Comparison of ENCODE assay signal across 12 cellular contexts in the genomic region with DNA sequence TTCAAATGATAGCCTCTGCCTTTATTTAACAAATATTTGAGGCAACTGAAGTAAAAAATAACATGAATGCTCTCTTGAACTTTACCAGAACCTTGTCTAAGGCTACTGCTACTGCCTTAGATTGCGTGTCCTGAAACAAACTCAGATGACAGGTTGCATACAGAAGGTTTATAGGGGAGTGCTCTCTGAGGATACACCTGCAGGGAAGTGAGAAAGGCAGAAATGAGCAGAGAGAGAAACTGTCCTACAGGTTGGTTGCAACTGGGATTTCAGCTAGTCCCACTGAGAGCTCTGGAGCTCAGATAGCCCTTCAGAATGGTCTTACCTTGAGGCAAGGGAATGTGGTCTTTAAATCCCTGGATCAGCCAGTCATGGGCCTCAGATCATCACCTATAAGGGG.
DNase-seq lines count a peak whose midpoint lies in the region; ATAC-seq and TF ChIP-seq lines count a peak whose summit lies in the region.
"Had no signal": no experiment of that assay in that cellular context is flagged by ENCODE, and none has a peak within 500 bp of the region (broad histone marks: within the 10 kb centered on the region; RNA-seq: fewer than 3 reads in every experiment).

No MANE protein-coding gene starts in this region.

- H4K20me1 ChIP-seq in OCI-LY3 (ENCODE audit: insufficient read depth, low read length): no peaks in the 10 kb centered on the region

- DNase-seq in medulla oblongata (ENCODE audit: extremely low spot score) (no peak), hepatic stellate cell (ENCODE audit: low spot score) (no peak), COR-L47 (lab: John Stamatoyannopoulos, UW) (no peak), nucleus accumbens (lab: John Stamatoyannopoulos, UW) (no peak)
- DNase-seq: CD4-positive, CD25-positive, alpha-beta regulatory T cell; heart right ventricle had no signal

- no peaks in the 10 kb centered on the region for H3K79me2 ChIP-seq in OCI-LY3 (ENCODE audit: low read length)

- peak overlapping the region; percentile 79 for H3K9ac ChIP-seq in OCI-LY3 (ENCODE audit: low read length)

- TF ChIP-seq CTCF in OCI-LY3 (IDR thresholded peaks at IDR 0.05; ENCODE audit: low read depth, low read length): no peak

- H3K9me3 ChIP-seq in OCI-LY3 (ENCODE audit: insufficient read depth, low read length): no peaks in the 10 kb centered on the region
- H3K9me3 ChIP-seq: heart right ventricle had no signal

- H3K27ac ChIP-seq in OCI-LY3 (ENCODE audit: low read length): peak overlapping the region; percentile 94
- H3K27ac ChIP-seq: heart right ventricle, HL-60 had no signal

- H3K27me3 ChIP-seq in OCI-LY3 (ENCODE audit: low read depth, low read length): no peaks in the 10 kb centered on the region
- H3K27me3 ChIP-seq: heart right ventricle had no signal

- ATAC-seq in GM18867 (IDR thresholded peaks at IDR 0.05; ENCODE audit: unreplicated experiment): peak; percentile 86
- peak; percentile 92 for ATAC-seq in GM21447 (IDR thresholded peaks at IDR 0.05; ENCODE audit: unreplicated experiment)
- ATAC-seq in HG03039 (IDR thresholded peaks at IDR 0.05; ENCODE audit: unreplicated experiment): peak; percentile 93
- ATAC-seq: heart right ventricle had no signal

- H3K4me1 ChIP-seq in OCI-LY3 (ENCODE audit: low read length): peaks cover 74% of the 10 kb centered on the region
- H3K4me1 ChIP-seq: heart right ventricle had no signal

- no peaks in the 10 kb centered on the region for H3K36me3 ChIP-seq in OCI-LY3 (replicated peaks; ENCODE audit: low read depth, low read length)
- H3K36me3 ChIP-seq: heart right ventricle had no signal

- peak overlapping the region; percentile 80 for H3K4me2 ChIP-seq in OCI-LY3 (ENCODE audit: low read length)

- no peak overlapping the region for H2AFZ ChIP-seq in OCI-LY3 (ENCODE audit: low read depth, low read length)

- H3K4me3 ChIP-seq in OCI-LY3 (ENCODE audit: low read length): peak overlapping the region; percentile 41
- H3K4me3 ChIP-seq: heart right ventricle, lung had no signal
